ENCODE assay signal across 8 cellular contexts in the genomic region with DNA sequence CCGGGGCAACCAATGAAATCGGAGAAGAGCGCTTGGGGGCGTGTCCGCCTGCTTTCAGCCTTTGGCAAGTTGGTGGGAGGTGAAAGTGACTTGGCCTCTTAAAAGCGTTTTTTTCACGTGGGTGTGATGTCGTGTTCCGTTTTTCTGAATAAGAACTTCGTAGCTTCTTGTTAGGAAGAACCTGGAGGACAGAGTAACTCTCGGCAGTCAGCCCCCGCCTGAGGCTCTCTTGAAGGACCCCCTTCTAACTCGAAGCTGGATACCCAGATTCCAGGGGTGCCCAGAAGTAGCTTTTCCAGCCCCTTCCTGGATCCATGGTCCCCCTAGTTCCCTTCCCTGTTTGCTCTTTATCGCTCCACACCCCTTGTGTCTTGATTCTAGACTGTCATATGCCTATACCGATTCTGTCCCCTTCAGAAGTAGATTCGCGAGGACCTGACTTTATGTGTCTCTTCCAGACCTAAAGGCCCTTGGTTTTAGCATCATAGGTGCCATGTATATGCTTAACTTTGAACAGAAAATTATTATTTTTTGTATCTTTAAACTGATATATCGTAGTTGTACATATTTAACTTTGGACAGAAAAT. TPM values are rescaled to one million over a fixed set of nuclear protein-coding genes. Genes with fewer than 3 reads are reported as not detected.
DNase-seq lines count a peak whose midpoint lies in the region; ATAC-seq and TF ChIP-seq lines count a peak whose summit lies in the region.

No MANE protein-coding gene starts in this region.

- H3K9me3 ChIP-seq in ascending aorta (no peaks in the 10 kb centered on the region), testis (no peaks in the 10 kb centered on the region)

- ATAC-seq in HG02884 (IDR thresholded peaks at IDR 0.05; ENCODE audit: unreplicated experiment) = no peak
- no peak for ATAC-seq in GM19023 (IDR thresholded peaks at IDR 0.05; ENCODE audit: unreplicated experiment)

- TF ChIP-seq POLR2A in testis (IDR thresholded peaks at IDR 0.05) = no peak

- no peak for TF ChIP-seq CTCF in ascending aorta (IDR thresholded peaks at IDR 0.05)
- TF ChIP-seq CTCF in kidney epithelial cell (IDR thresholded peaks at IDR 0.05; ENCODE audit: insufficient read depth, low read length, poor library complexity, severe bottlenecking) = no peak
- TF ChIP-seq CTCF in testis (IDR thresholded peaks at IDR 0.05) = no peak

- 6 to 9% methylated on average over 18 of the region's 18 CpGs for WGBS in testis, 2 donors

- H3K27ac ChIP-seq in ascending aorta = peak overlapping the region; percentile 85 to 88
- peak overlapping the region; percentile 94 for H3K27ac ChIP-seq in testis

- H3K4me3 ChIP-seq in ascending aorta (peak overlapping the region; percentile 41 to 61), kidney epithelial cell (ENCODE audit: low read depth, low read length) (peak overlapping the region; percentile 51), testis (peak overlapping the region; percentile 78 to 91)

- H3K4me1 ChIP-seq in ascending aorta = peaks cover 3 to 16% of the 10 kb centered on the region in 2 donors
- peaks cover 29% of the 10 kb centered on the region for H3K4me1 ChIP-seq in testis

- H3K27me3 ChIP-seq in ascending aorta = no peaks in the 10 kb centered on the region
- H3K27me3 ChIP-seq in kidney epithelial cell (ENCODE audit: control insufficient read depth, insufficient read depth, low read length) = no peaks in the 10 kb centered on the region
- no peaks in the 10 kb centered on the region for H3K27me3 ChIP-seq in testis

- intact Hi-C loops in ascending aorta (cut with DNase I) = loop anchor here (1.0 to 10.0 kb wide), 7 partner anchors 53 to 1546 kb away; a partner anchor contains a TSS
- intact Hi-C loops in testis (cut with DNase I; ENCODE audit: low total_unique reads) = no loop called here

- H3K36me3 ChIP-seq in ascending aorta = no peaks in the 10 kb centered on the region
- no peaks in the 10 kb centered on the region for H3K36me3 ChIP-seq in kidney epithelial cell (ENCODE audit: control insufficient read depth, insufficient read depth, low read length)
- no peaks in the 10 kb centered on the region for H3K36me3 ChIP-seq in testis (ENCODE audit: low read depth, missing control alignments)

- peak; percentile 93 for DNase-seq in stimulated activated CD4-positive, alpha-beta T cell treated with anti-CD3 and anti-CD28 coated beads, Interleukin-4, amount 100 ng/mL, for 1 hour
- no peak for DNase-seq in stimulated activated CD4-positive, alpha-beta T cell treated with anti-CD3 and anti-CD28 coated beads, Interleukin-12 subunit alpha, Interleukin-12 subunit beta, amount 100 ng/mL, for 4 hours
- no peak for DNase-seq in ascending aorta (ENCODE audit: low spot score in 2 of 2)
- no peak for DNase-seq in kidney epithelial cell (ENCODE audit: low read depth)
- DNase-seq in testis = no peak
- no peak for DNase-seq in dedifferentiated amniotic fluid mesenchymal stem cell (ENCODE audit: extremely low spot score)

RNA-seq across cellular contexts. Expression of a gene that starts 0.9 kb away (rescaled TPM):
- total RNA-seq in ascending aorta (16.7 TPM), kidney epithelial cell (27.1 and 30.3 TPM in 2 replicates), testis (10 to 100 TPM; 49.2 to 63.1 TPM)
- polyA plus RNA-seq in testis (ENCODE audit: insufficient read depth, low read depth, low replicate concordance) = 45.0 TPM

RNA-seq across cellular contexts. Expression of a gene that starts 52.3 kb away (rescaled TPM):
- total RNA-seq in ascending aorta (6.8 TPM), kidney epithelial cell (28.5 and 28.7 TPM in 2 replicates), testis (10 to 100 TPM; 22.5 to 24.0 TPM)
- polyA plus RNA-seq in testis (ENCODE audit: insufficient read depth, low read depth, low replicate concordance) = 25.4 TPM
